16 cellular contexts compared by ENCODE assay signal in the genomic region with DNA sequence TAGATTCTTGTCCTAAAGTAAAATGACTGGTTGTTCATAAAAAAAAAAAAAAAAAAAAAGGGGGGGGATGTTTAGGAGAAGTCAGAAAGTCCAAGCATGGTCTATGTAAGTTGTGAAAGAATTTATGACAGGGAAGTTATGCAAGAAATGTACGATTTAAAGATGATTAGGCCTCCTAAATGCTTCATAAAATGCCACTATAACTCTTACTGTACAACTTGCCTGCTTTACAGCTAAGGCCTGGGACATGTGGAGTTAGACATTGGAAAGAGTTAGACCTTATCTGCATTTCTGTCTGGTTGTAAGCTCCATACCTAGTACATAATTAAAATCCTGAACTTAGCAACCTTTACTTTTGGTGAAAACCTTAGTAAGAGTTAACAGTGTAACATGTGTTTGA.
DNase-seq lines count a peak whose midpoint lies in the region; TF ChIP-seq lines count a peak whose summit lies in the region.
"Had no signal": no experiment of that assay in that cellular context is flagged by ENCODE, and none has a peak within 500 bp of the region (broad histone marks: within the 10 kb centered on the region; RNA-seq: fewer than 3 reads in every experiment).

No MANE protein-coding gene starts in this region.

- no peak for TF ChIP-seq CTCF in NB4 (IDR thresholded peaks at IDR 0.05; ENCODE audit: low read depth, low read length)
- TF ChIP-seq CTCF in cardiac fibroblast (IDR thresholded peaks at IDR 0.05; ENCODE audit: low read depth, low read length): no peak

- DNase-seq in SIG-M5 treated with dmso at 0.1 percent for 504 hours (lab: John Stamatoyannopoulos, UW; ENCODE audit: unreplicated experiment): peak; percentile 47
- no peak for DNase-seq in SIG-M5 (lab: John Stamatoyannopoulos, UW)
- peak; percentile 13 for DNase-seq in NB4 (ENCODE audit: low read depth)
- DNase-seq in cardiac fibroblast (ENCODE audit: low read depth in 2 of 2): peak; percentile 38 to 39
- DNase-seq in NCI-H524 treated with DMSO at 0.1 percent for 48 hours (lab: John Stamatoyannopoulos, UW): no peak
- no peak for DNase-seq in NCI-H2196 (lab: John Stamatoyannopoulos, UW; ENCODE audit: unreplicated experiment)
- no peak for DNase-seq in T-helper 9 cell
- DNase-seq in G401 (ENCODE audit: low spot score): no peak
- DNase-seq: DMS53, GOT3, NCI-H187 treated with DMSO at 0.1 percent for 48 hours, NCI-H446 treated with DMSO at 0.1 percent for 48 hours, OCI-M1, RPMI8226, T-helper 1 cell had no signal

- in situ Hi-C loops in G401 (cut with HindIII; ENCODE audit: low sequenced_read_pairs): no loop called here

- TF ChIP-seq POLR2A in NB4 (IDR thresholded peaks at IDR 0.05; ENCODE audit: extremely low read depth, insufficient read length): no peak

- no peak overlapping the region for H3K4me3 ChIP-seq in NB4 (ENCODE audit: low read depth, low read length)
- H3K4me3 ChIP-seq in cardiac fibroblast (replicated peaks in 1 of 2; ENCODE audit: low read depth in 2 of 2, low read length in 2 of 2): no peak overlapping the region
- H3K4me3 ChIP-seq: SJSA1 had no signal

Comparison
In these comparisons a context has a peak if more than half of its experiments do, and no peak if none do; other contexts are left out.
1. DNase-seq: peak in SIG-M5 treated with dmso at 0.1 percent for 504 hours (single experiment), NB4 (single experiment) and cardiac fibroblast (2 of 2); none in SIG-M5 (single experiment), NCI-H524 treated with DMSO at 0.1 percent for 48 hours (single experiment), NCI-H2196 (single experiment), T-helper 9 cell (single experiment) and G401 (single experiment).